ENCODE assay signal across 24 cellular contexts in genomic region chr4:156568479-156568878, GRCh38.
"Had no signal": no experiment of that assay in that cellular context is flagged by ENCODE, and none has a peak within 500 bp of the region (broad histone marks: within the 10 kb centered on the region; RNA-seq: fewer than 3 reads in every experiment).

No MANE protein-coding gene starts in this region.

- DNase-seq: activated naive CD4-positive, alpha-beta T cell; activated T-cell treated with anti-CD3 and anti-CD28 coated beads, Interleukin-2, amount 50 U/mL, for 1 hour; adrenal gland; effector memory CD4-positive, alpha-beta T cell; head of caudate nucleus; hypothalamus; left ventricle myocardium superior; mucosa of descending colon; nephron progenitor cell; posterior cingulate gyrus; small intestine; stimulated activated CD4-positive, alpha-beta T cell treated with anti-CD3 and anti-CD28 coated beads, Interleukin-15, amount 100 ng/mL, for 24 hours; stimulated activated CD8-positive, alpha-beta memory T cell treated with anti-CD3 and anti-CD28 coated beads, Interleukin-4, amount 100 ng/mL, for 48 hours; stimulated activated naive CD4-positive, alpha-beta T cell; testis; uterus had no signal

- H3K4me1 ChIP-seq: adrenal gland, ascending aorta, gastroesophageal sphincter, testis, uterus had no signal

- ATAC-seq: gastroesophageal sphincter, left ventricle myocardium superior, mucosa of descending colon, sciatic nerve had no signal

- H3K27ac Mint-ChIP-seq: activated naive CD8-positive, alpha-beta T cell; memory B cell; nephron progenitor cell had no signal

- H3K27me3 ChIP-seq: adrenal gland, ascending aorta, gastroesophageal sphincter, testis, uterus had no signal

- FAIRE-seq: colon, endothelial cell of umbilical vein, small intestine had no signal

- H3K4me3 ChIP-seq: adrenal gland, ascending aorta, gastroesophageal sphincter, mucosa of descending colon, testis, uterus had no signal

- H3K4me3 Mint-ChIP-seq: activated naive CD8-positive, alpha-beta T cell; central memory CD8-positive, alpha-beta T cell; memory B cell; nephron progenitor cell had no signal

- H3K27ac ChIP-seq: adrenal gland, ascending aorta, gastroesophageal sphincter, testis, uterus had no signal

- H3K4me1 Mint-ChIP-seq: central memory CD8-positive, alpha-beta T cell; memory B cell had no signal

- H3K36me3 Mint-ChIP-seq: activated naive CD8-positive, alpha-beta T cell; memory B cell had no signal

- H3K36me3 ChIP-seq: adrenal gland, ascending aorta, gastroesophageal sphincter, uterus had no signal

- H3K27me3 Mint-ChIP-seq: activated naive CD8-positive, alpha-beta T cell; central memory CD8-positive, alpha-beta T cell; memory B cell had no signal

- H3K9me3 Mint-ChIP-seq: nephron progenitor cell had no signal
